ENCODE assay signal across 19 cellular contexts in the genomic region with DNA sequence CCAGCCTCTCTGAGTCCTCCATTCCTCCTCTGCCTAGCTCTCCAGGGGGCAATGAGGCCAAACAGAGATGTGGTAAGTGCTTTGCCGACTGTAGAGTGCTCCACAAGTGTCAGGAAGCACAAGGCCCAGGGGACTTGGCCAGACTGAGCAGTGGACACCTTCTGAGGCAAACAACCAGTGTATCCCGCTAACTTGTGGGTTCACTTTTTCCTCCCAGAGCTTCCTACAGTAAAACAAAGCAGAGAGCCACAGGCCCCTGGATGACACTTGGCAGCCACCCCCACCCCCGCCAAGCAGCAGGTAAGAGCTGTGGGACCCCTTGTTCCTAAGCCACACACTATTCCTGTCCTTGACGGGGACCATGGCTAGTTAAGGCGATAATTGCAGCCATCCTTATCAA.
"Had no signal": no experiment of that assay in that cellular context is flagged by ENCODE, and none has a peak within 500 bp of the region (broad histone marks: within the 10 kb centered on the region; RNA-seq: fewer than 3 reads in every experiment).

No MANE protein-coding gene starts in this region.

- H3K4me1 ChIP-seq: prostate gland, right atrium auricular region, sigmoid colon, stomach, thyroid gland had no signal

- H3K36me3 ChIP-seq: neutrophil, prostate gland, right atrium auricular region, sigmoid colon, stomach, thyroid gland had no signal

- H3K27ac ChIP-seq: coronary artery, neutrophil, prostate gland, right atrium auricular region, sigmoid colon, stomach, thyroid gland had no signal

- H3K36me3 Mint-ChIP-seq: natural killer cell; stimulated activated effector memory CD8-positive, alpha-beta T cell treated with anti-CD3 and anti-CD28 coated beads, Interleukin-12 subunit alpha, Interleukin-12 subunit beta, amount 100 ng/mL, for 72 hours had no signal

- H3K4me3 ChIP-seq: coronary artery, lung, prostate gland, right atrium auricular region, sigmoid colon, stomach, thyroid gland had no signal

- H3K9me3 Mint-ChIP-seq: effector memory CD8-positive, alpha-beta T cell; natural killer cell; stimulated activated effector memory CD8-positive, alpha-beta T cell treated with anti-CD3 and anti-CD28 coated beads, Interleukin-12 subunit alpha, Interleukin-12 subunit beta, amount 100 ng/mL, for 72 hours had no signal

- H3K4me3 Mint-ChIP-seq: effector memory CD8-positive, alpha-beta T cell; memory B cell; natural killer cell; stimulated activated effector memory CD8-positive, alpha-beta T cell treated with anti-CD3 and anti-CD28 coated beads, Interleukin-12 subunit alpha, Interleukin-12 subunit beta, amount 100 ng/mL, for 72 hours had no signal

- H3K4me1 Mint-ChIP-seq: natural killer cell; stimulated activated effector memory CD8-positive, alpha-beta T cell treated with anti-CD3 and anti-CD28 coated beads, Interleukin-12 subunit alpha, Interleukin-12 subunit beta, amount 100 ng/mL, for 72 hours had no signal

- H3K27ac Mint-ChIP-seq: effector memory CD8-positive, alpha-beta T cell; memory B cell; natural killer cell; stimulated activated effector memory CD8-positive, alpha-beta T cell treated with anti-CD3 and anti-CD28 coated beads, Interleukin-12 subunit alpha, Interleukin-12 subunit beta, amount 100 ng/mL, for 72 hours had no signal

- ATAC-seq: effector memory CD8-positive, alpha-beta T cell; left lobe of liver; natural killer cell had no signal

- DNase-seq: dermis blood vessel endothelial cell; effector memory CD8-positive, alpha-beta T cell; kidney; natural killer cell; sigmoid colon; stimulated activated CD4-positive, alpha-beta T cell treated with anti-CD3 and anti-CD28 coated beads, Interleukin-2, amount 100 ng/mL, for 24 hours; stimulated activated CD4-positive, alpha-beta T cell treated with anti-CD3 and anti-CD28 coated beads, Interleukin-4, amount 100 ng/mL, for 24 hours; stimulated activated naive CD4-positive, alpha-beta T cell treated with Interleukin-2 at 50 U/mL for 16 hours; stomach; thyroid gland; trophoblast cell had no signal

- H3K27me3 ChIP-seq: right atrium auricular region, thyroid gland had no signal

- H3K9me3 ChIP-seq: neutrophil, prostate gland, right atrium auricular region, sigmoid colon, stomach, thyroid gland had no signal
